9 cellular contexts compared by ENCODE assay signal in genomic region chr20:1301031-1301529, GRCh38. TPM values are rescaled to one million over a fixed set of nuclear protein-coding genes. Genes with fewer than 3 reads are reported as not detected.
DNase-seq lines count a peak whose midpoint lies in the region; ATAC-seq, FAIRE-seq and TF ChIP-seq lines count a peak whose summit lies in the region.
"Had no signal": no experiment of that assay in that cellular context is flagged by ENCODE, and none has a peak within 500 bp of the region (broad histone marks: within the 10 kb centered on the region; RNA-seq: fewer than 3 reads in every experiment).

No MANE protein-coding gene starts in this region.

- no peak for FAIRE-seq in GM12892 (lab: Jason Lieb, UNC)

- no peaks in the 10 kb centered on the region for H3K27me3 ChIP-seq in SJCRH30

- H3K4me1 ChIP-seq in SJCRH30: peaks cover 4% of the 10 kb centered on the region; the same call in 1 of the 2 replicates

- no peaks in the 10 kb centered on the region for H3K9me3 Mint-ChIP-seq in stimulated activated effector memory CD8-positive, alpha-beta T cell treated with anti-CD3 and anti-CD28 coated beads, Interleukin-12 subunit alpha, Interleukin-12 subunit beta, amount 100 ng/mL, for 72 hours

- H3K27ac ChIP-seq in SJCRH30: no peak overlapping the region
- H3K27ac ChIP-seq: 22Rv1 had no signal

- no peak overlapping the region for H3K4me3 ChIP-seq in SJCRH30

- peak overlapping the region; percentile 56 for H3K4me3 Mint-ChIP-seq in stimulated activated effector memory CD8-positive, alpha-beta T cell treated with anti-CD3 and anti-CD28 coated beads, Interleukin-12 subunit alpha, Interleukin-12 subunit beta, amount 100 ng/mL, for 72 hours

- ATAC-seq in esophagus mucosa: peak; percentile 24
- peak; percentile 83 for ATAC-seq in stimulated activated effector memory CD8-positive, alpha-beta T cell treated with anti-CD3 and anti-CD28 coated beads, Interleukin-12 subunit alpha, Interleukin-12 subunit beta, amount 100 ng/mL, for 72 hours

- TF ChIP-seq POLR2A in GM12892 (IDR thresholded peaks at IDR 0.05; ENCODE audit: low read depth, low read length): no peak

- H3K36me3 ChIP-seq in SJCRH30: no peaks in the 10 kb centered on the region

- H3K27ac Mint-ChIP-seq in stimulated activated effector memory CD8-positive, alpha-beta T cell treated with anti-CD3 and anti-CD28 coated beads, Interleukin-12 subunit alpha, Interleukin-12 subunit beta, amount 100 ng/mL, for 72 hours: peak overlapping the region; percentile 91

- no peaks in the 10 kb centered on the region for H3K9me3 ChIP-seq in SJCRH30 (replicated peaks)

- peak; percentile 20 for DNase-seq in DMS53 (lab: John Stamatoyannopoulos, UW)
- DNase-seq in DMS53 treated with DMSO at 0.1 percent for 48 hours (lab: John Stamatoyannopoulos, UW; ENCODE audit: unreplicated experiment): no peak
- DNase-seq in activated CD4-positive, alpha-beta T cell treated with anti-CD3 and anti-CD28 coated beads, Interleukin-2, amount 50 U/mL, for 1 hour: peak; percentile 38
- peak in 1 of 2 donors; percentile 78 for DNase-seq in stimulated activated effector memory CD8-positive, alpha-beta T cell treated with anti-CD3 and anti-CD28 coated beads, Interleukin-12 subunit alpha, Interleukin-12 subunit beta, amount 100 ng/mL, for 72 hours (ENCODE audit: low spot score in 2 of 2)
- no peak for DNase-seq in SJCRH30
- no peak for DNase-seq in NCI-H146 treated with DMSO at 0.1 percent for 48 hours (lab: John Stamatoyannopoulos, UW; ENCODE audit: unreplicated experiment)
- DNase-seq in GM12892 (ENCODE audit: insufficient read length): no peak

- peaks cover 14% of the 10 kb centered on the region for H3K36me3 Mint-ChIP-seq in stimulated activated effector memory CD8-positive, alpha-beta T cell treated with anti-CD3 and anti-CD28 coated beads, Interleukin-12 subunit alpha, Interleukin-12 subunit beta, amount 100 ng/mL, for 72 hours

- peaks cover 17% of the 10 kb centered on the region for H3K4me1 Mint-ChIP-seq in stimulated activated effector memory CD8-positive, alpha-beta T cell treated with anti-CD3 and anti-CD28 coated beads, Interleukin-12 subunit alpha, Interleukin-12 subunit beta, amount 100 ng/mL, for 72 hours

RNA-seq across cellular contexts. Expression of gene SDCBP2, which starts 27.9 kb away (rescaled TPM):
- total RNA-seq in esophagus mucosa: 107 TPM
- total RNA-seq in SJCRH30 (2014; rRNA removed; shearing (Covaris generic)): 0.71 TPM in 2 replicates
- polyA plus RNA-seq in GM12892 (2012; ENCODE audit: missing spikeins): 1.1 TPM

RNA-seq across cellular contexts. Expression of gene SNPH, which starts 35.0 kb away (rescaled TPM):
- total RNA-seq in esophagus mucosa: 0.64 TPM
- 2.9 and 3.0 TPM in 2 replicates for total RNA-seq in SJCRH30 (2014; rRNA removed; shearing (Covaris generic))
- 0.04 TPM for polyA plus RNA-seq in GM12892 (2012; ENCODE audit: missing spikeins)

Comparison
In these comparisons a context has a peak if more than half of its experiments do, and no peak if none do; other contexts are left out.
1. DNase-seq: peak in DMS53 (single experiment) and activated CD4-positive, alpha-beta T cell treated with anti-CD3 and anti-CD28 coated beads, Interleukin-2, amount 50 U/mL, for 1 hour (single experiment); none in DMS53 treated with DMSO at 0.1 percent for 48 hours (single experiment), SJCRH30 (0 of 2), NCI-H146 treated with DMSO at 0.1 percent for 48 hours (single experiment) and GM12892 (single experiment).
2. RNA of gene SDCBP2, which starts 27.9 kb away (total RNA-seq): 107 TPM in esophagus mucosa (single experiment); 0.71 TPM in SJCRH30; every median in the first group is over 10 times any median in the second.